Comparison of ENCODE assay signal across 24 cellular contexts in genomic region chr10:77906863-77907861, GRCh38. TPM values are rescaled to one million over a fixed set of nuclear protein-coding genes. Genes with fewer than 3 reads are reported as not detected.
DNase-seq lines count a peak whose midpoint lies in the region; ATAC-seq and TF ChIP-seq lines count a peak whose summit lies in the region.
"Had no signal": no experiment of that assay in that cellular context is flagged by ENCODE, and none has a peak within 500 bp of the region (broad histone marks: within the 10 kb centered on the region; RNA-seq: fewer than 3 reads in every experiment).

No MANE protein-coding gene starts in this region.

- peak; percentile 18 to 55 for DNase-seq in SJSA1 (ENCODE audit: low read depth in 1 of 2, low spot score in 2 of 2)
- peak; percentile 82 for DNase-seq in epithelial cell of prostate (ENCODE audit: low read depth, low spot score)
- peak; percentile 30 to 48 for DNase-seq in trophoblast cell
- DNase-seq in iPS-NIHi7 (ENCODE audit: extremely low spot score) = no peak
- DNase-seq in AG08395 (ENCODE audit: low spot score) = no peak
- no peak for DNase-seq in naive thymus-derived CD8-positive, alpha-beta T cell
- DNase-seq: activated CD4-positive, CD25-positive, alpha-beta regulatory T cell; activated effector memory CD4-positive, alpha-beta T cell treated with Interleukin-2 at 50 U/mL for 16 hours; activated T-cell treated with anti-CD3 and anti-CD28 coated beads for 4 hours; body of pancreas; CD4-positive, alpha-beta memory T cell; DMS 273 treated with DMSO at 0.1 percent for 48 hours; effector CD4-positive, alpha-beta T cell; HFFc6; NCI-H1694; pancreas had no signal

- WGBS in trophoblast cell (ENCODE audit: extremely low coverage, insufficient coverage, insufficient read length) = no CpG with 5 or more reads among the region's 10 CpGs

- H3K27ac ChIP-seq in HEK293 (ENCODE audit: extremely low read depth, low read depth, low read length) (no peak overlapping the region), SJSA1 (no peak overlapping the region), epithelial cell of prostate (peak overlapping the region; percentile 80), trophoblast cell (ENCODE audit: low read depth, low read length) (no peak overlapping the region)
- H3K27ac ChIP-seq: esophagus muscularis mucosa, pancreas, tibial nerve had no signal

- no peak overlapping the region for H3K4me2 ChIP-seq in trophoblast cell (ENCODE audit: low read length)

- no peak overlapping the region for H4K12ac ChIP-seq in trophoblast cell (ENCODE audit: low read depth, low read length)

- peaks cover 4% of the 10 kb centered on the region; the same call in 1 of the 2 replicates for H3K4me1 ChIP-seq in HEK293 (ENCODE audit: control insufficient read depth, insufficient read depth, low read length)
- peaks cover 28% of the 10 kb centered on the region for H3K4me1 ChIP-seq in SJSA1 (replicated peaks)
- H3K4me1 ChIP-seq in trophoblast cell (ENCODE audit: control insufficient read depth in 1 of 2, insufficient read depth in 2 of 2, low read length in 2 of 2) = peaks cover 15 to 22% of the 10 kb centered on the region in 2 experiments

- H2AK5ac ChIP-seq in trophoblast cell (ENCODE audit: low read length) = no peak overlapping the region

- no peak overlapping the region for H2BK12ac ChIP-seq in trophoblast cell (ENCODE audit: low read length)

- H2BK5ac ChIP-seq in trophoblast cell (ENCODE audit: low read depth, low read length, poor library complexity) = no peak overlapping the region

- ATAC-seq in GM18511 (IDR thresholded peaks at IDR 0.05; ENCODE audit: unreplicated experiment) = no peak
- ATAC-seq in naive thymus-derived CD8-positive, alpha-beta T cell = no peak
- ATAC-seq: activated CD8-positive, alpha-beta T cell treated with anti-CD3 and anti-CD28 coated beads for 36 hours; body of pancreas; sciatic nerve had no signal

- H3K36me3 ChIP-seq in HEK293 (ENCODE audit: control insufficient read depth in 2 of 2, insufficient read depth in 1 of 2, low read length in 2 of 2) (no peaks in the 10 kb centered on the region; a peak in 1 of 3 replicates), SJSA1 (no peaks in the 10 kb centered on the region), trophoblast cell (ENCODE audit: control insufficient read depth in 1 of 2, insufficient read depth in 2 of 2, low read length in 2 of 2) (peaks cover 0 to 6% of the 10 kb centered on the region in 2 experiments)
- H3K36me3 ChIP-seq: gastrocnemius medialis, pancreas, tibial nerve had no signal

- CTCF ChIA-PET in HEK293 (lab: Yijun Ruan, JAX) = interaction anchor here (0.6 kb wide), 1 partner anchor 16 kb away, joined by 3 read pairs; no protein-coding TSS in a partner anchor

- no peak overlapping the region for H3K18ac ChIP-seq in trophoblast cell (ENCODE audit: low read length)

- no peak overlapping the region for H2AFZ ChIP-seq in trophoblast cell (ENCODE audit: insufficient read depth, low read length, poor library complexity)

- H3K79me2 ChIP-seq in trophoblast cell (ENCODE audit: control insufficient read depth, insufficient read depth, low read length, poor library complexity) = peaks cover 2% of the 10 kb centered on the region

- H3K4me3 ChIP-seq in HEK293 (ENCODE audit: low read depth, low read length) (no peak overlapping the region), SJSA1 (no peak overlapping the region), trophoblast cell (ENCODE audit: low read depth, low read length) (no peak overlapping the region)
- H3K4me3 ChIP-seq: body of pancreas, esophagus muscularis mucosa, gastrocnemius medialis, pancreas, tibial nerve had no signal

- H3K9ac ChIP-seq in trophoblast cell (ENCODE audit: low read length) = no peak overlapping the region

- no peak overlapping the region for H3K4me3 Mint-ChIP-seq in naive thymus-derived CD8-positive, alpha-beta T cell
- H3K4me3 Mint-ChIP-seq: activated CD8-positive, alpha-beta T cell treated with anti-CD3 and anti-CD28 coated beads for 36 hours; CD4-positive, alpha-beta memory T cell; HFFc6; stimulated activated naive CD8-positive, alpha-beta T cell treated with anti-CD3 and anti-CD28 coated beads, Interleukin-15, Interleukin-2, amounts not matched to agents 100 ng/mL and 50 ng/mL, for 24 hours had no signal

- no peaks in the 10 kb centered on the region for H3K9me3 ChIP-seq in HEK293 (ENCODE audit: control insufficient read depth, insufficient read depth, low read depth, low read length)
- no peaks in the 10 kb centered on the region for H3K9me3 ChIP-seq in SJSA1 (replicated peaks)
- H3K9me3 ChIP-seq in trophoblast cell (ENCODE audit: insufficient read depth, low read depth, low read length) = no peaks in the 10 kb centered on the region
- H3K9me3 ChIP-seq: body of pancreas, esophagus muscularis mucosa, gastrocnemius medialis, pancreas, tibial nerve had no signal

- H3K9me3 Mint-ChIP-seq in naive thymus-derived CD8-positive, alpha-beta T cell = no peaks in the 10 kb centered on the region
- H3K9me3 Mint-ChIP-seq: activated CD8-positive, alpha-beta T cell treated with anti-CD3 and anti-CD28 coated beads for 36 hours; CD4-positive, alpha-beta memory T cell; HFFc6; stimulated activated naive CD8-positive, alpha-beta T cell treated with anti-CD3 and anti-CD28 coated beads, Interleukin-15, Interleukin-2, amounts not matched to agents 100 ng/mL and 50 ng/mL, for 24 hours had no signal

- H3K27me3 Mint-ChIP-seq in naive thymus-derived CD8-positive, alpha-beta T cell = peaks cover 0 to 17% (median 6%) of the 10 kb centered on the region in 5 donors

- no peak overlapping the region for H3K14ac ChIP-seq in trophoblast cell (ENCODE audit: low read length)

- no peaks in the 10 kb centered on the region for H3K4me1 Mint-ChIP-seq in naive thymus-derived CD8-positive, alpha-beta T cell
- H3K4me1 Mint-ChIP-seq: CD4-positive, alpha-beta memory T cell had no signal

- POLR2A ChIA-PET in HEK293 (lab: Yijun Ruan, JAX) = no interaction called here
- POLR2A ChIA-PET in naive thymus-derived CD8-positive, alpha-beta T cell (lab: Charles Lee) = no interaction called here

- no peak overlapping the region for H4K8ac ChIP-seq in trophoblast cell (ENCODE audit: low read depth, low read length)

- no peaks in the 10 kb centered on the region for H3K36me3 Mint-ChIP-seq in naive thymus-derived CD8-positive, alpha-beta T cell
- H3K36me3 Mint-ChIP-seq: CD4-positive, alpha-beta memory T cell had no signal

- no peak overlapping the region for H3K23ac ChIP-seq in trophoblast cell (ENCODE audit: low read length)

- H3K79me1 ChIP-seq in trophoblast cell (ENCODE audit: low read length) = peaks cover 6% of the 10 kb centered on the region

- peak overlapping the region in 1 of 10 donors; percentile 41 for H3K27ac Mint-ChIP-seq in naive thymus-derived CD8-positive, alpha-beta T cell
- H3K27ac Mint-ChIP-seq: activated CD8-positive, alpha-beta T cell treated with anti-CD3 and anti-CD28 coated beads for 36 hours; CD4-positive, alpha-beta memory T cell; stimulated activated naive CD8-positive, alpha-beta T cell treated with anti-CD3 and anti-CD28 coated beads, Interleukin-15, Interleukin-2, amounts not matched to agents 100 ng/mL and 50 ng/mL, for 24 hours had no signal

- TF ChIP-seq CTCF in HEK293 (tag by site-specific recombination; IDR thresholded peaks at IDR 0.05) = no peak

- peak overlapping the region; percentile 56 for H3K4ac ChIP-seq in trophoblast cell (ENCODE audit: low read depth, low read length)

- H3K27me3 ChIP-seq in SJSA1 (replicated peaks) (no peaks in the 10 kb centered on the region), trophoblast cell (ENCODE audit: insufficient read depth, low read length) (no peaks in the 10 kb centered on the region)
- H3K27me3 ChIP-seq: body of pancreas, esophagus muscularis mucosa, gastrocnemius medialis, pancreas, tibial nerve had no signal

- H2BK120ac ChIP-seq in trophoblast cell (ENCODE audit: insufficient read depth, low read length, poor library complexity) = no peak overlapping the region

- H4K91ac ChIP-seq in trophoblast cell (ENCODE audit: low read depth, low read length) = no peak overlapping the region

TF ChIP-seq in HEK293, 187 proteins besides CTCF, POLR2A, EP300 and RAD21 (continues in another document):
- TF ChIP-seq ZSCAN5A (tag by site-specific recombination; IDR thresholded peaks at IDR 0.05) (no peak), ZNF426 (tag by site-specific recombination; IDR thresholded peaks at IDR 0.05) (no peak), PRDM6 (tag by site-specific recombination; IDR thresholded peaks at IDR 0.05) (no peak), ZNF146 (tag by site-specific recombination; IDR thresholded peaks at IDR 0.05) (no peak), ZNF248 (tag by site-specific recombination; IDR thresholded peaks at IDR 0.05) (no peak), ZNF548 (tag by site-specific recombination; IDR thresholded peaks at IDR 0.05) (no peak), GLIS1 (tag by site-specific recombination; IDR thresholded peaks at IDR 0.05) (0 out of 2 replicates have a peak, but pooled peaks have one; percentile 23)

RNA-seq across cellular contexts. Expression of gene DLG5, which starts 19.4 kb away (rescaled TPM):
- 19.5 and 27.6 TPM in 2 replicates for total RNA-seq in SJSA1 (2014; rRNA removed; shearing (Covaris generic))
- 82.9 and 86.6 TPM in 2 replicates for polyA plus RNA-seq in trophoblast cell (2013)
- under 1 TPM; 0.30 to 0.55 TPM for total RNA-seq in naive thymus-derived CD8-positive, alpha-beta T cell
- polyA plus RNA-seq in naive thymus-derived CD8-positive, alpha-beta T cell = under 1 TPM in 2 of 3 donors, not detected in 1; 0.04 to 0.54 TPM

Comparison
In these comparisons a context has a peak if more than half of its experiments do, and no peak if none do; other contexts are left out.
1. DNase-seq: peak in SJSA1 (2 of 2), epithelial cell of prostate (single experiment) and trophoblast cell (2 of 2); none in iPS-NIHi7 (single experiment), AG08395 (single experiment) and naive thymus-derived CD8-positive, alpha-beta T cell (0 of 10).
2. RNA of gene DLG5, which starts 19.4 kb away (total RNA-seq): 19.5 to 27.6 TPM in SJSA1; 0.30 to 0.55 TPM in naive thymus-derived CD8-positive, alpha-beta T cell; every median in the first group is over 10 times any median in the second.